In genomic region chr4:73864365-73864764, GRCh38 we compare ENCODE assay signal across 10 cellular contexts. TPM values are rescaled to one million over a fixed set of nuclear protein-coding genes. Genes with fewer than 3 reads are reported as not detected.
A peak's percentile ranks its signal among the peaks of the same experiment; 100 is the strongest.
DNase-seq lines count a peak whose midpoint lies in the region; ATAC-seq and TF ChIP-seq lines count a peak whose summit lies in the region.
"Had no signal": no experiment of that assay in that cellular context is flagged by ENCODE, and none has a peak within 500 bp of the region (broad histone marks: within the 10 kb centered on the region; RNA-seq: fewer than 3 reads in every experiment).

No MANE protein-coding gene starts in this region.

- DNase-seq in cardiac muscle cell (ENCODE audit: low read depth in 1 of 2, low spot score in 1 of 2) (peak; percentile 7 to 29), right atrium auricular region (ENCODE audit: low spot score) (no peak), glomerular visceral epithelial cell (ENCODE audit: extremely low spot score) (peak; percentile 56), immature natural killer cell (no peak), MV-4-11 (lab: John Stamatoyannopoulos, UW) (no peak)
- DNase-seq: activated naive CD8-positive, alpha-beta T cell treated with anti-CD3 and anti-CD28 coated beads, Interleukin-2, amount 10 ng/mL, durations not matched to agents 7 days and 5 days; EL had no signal

- no peak overlapping the region for H2AFZ ChIP-seq in OCI-LY1 (ENCODE audit: low read length)

- peak; percentile 31 for TF ChIP-seq CTCF in cardiac muscle cell (IDR thresholded peaks at IDR 0.05; ENCODE audit: low read depth, low read length)
- TF ChIP-seq CTCF in right atrium auricular region (IDR thresholded peaks at IDR 0.05), result no peak
- peak; percentile 30; the same call in 1 of the 2 replicates for TF ChIP-seq CTCF in OCI-LY1 (IDR thresholded peaks at IDR 0.05; ENCODE audit: low read length)

- no peaks in the 10 kb centered on the region for H3K4me1 ChIP-seq in cardiac muscle cell (ENCODE audit: low read depth)
- peaks cover 0 to 10% of the 10 kb centered on the region in 2 donors for H3K4me1 ChIP-seq in right atrium auricular region
- H3K4me1 ChIP-seq in OCI-LY1 (ENCODE audit: insufficient read depth, low read length, severe bottlenecking), result no peaks in the 10 kb centered on the region

- H3F3A ChIP-seq in OCI-LY1 (ENCODE audit: insufficient read depth, low read length), result no peaks in the 10 kb centered on the region

- H3K36me3 Mint-ChIP-seq in immature natural killer cell, result no peaks in the 10 kb centered on the region
- H3K36me3 Mint-ChIP-seq: activated naive CD8-positive, alpha-beta T cell treated with anti-CD3 and anti-CD28 coated beads, Interleukin-2, amount 10 ng/mL, durations not matched to agents 7 days and 5 days had no signal

- H4K20me1 ChIP-seq in OCI-LY1 (ENCODE audit: insufficient read depth, low read length), result no peaks in the 10 kb centered on the region

- ATAC-seq in GM19324 (IDR thresholded peaks at IDR 0.05; ENCODE audit: low FRiP score, unreplicated experiment) (no peak), HG02588 (IDR thresholded peaks at IDR 0.05; ENCODE audit: unreplicated experiment) (no peak)

- H3K27ac ChIP-seq in cardiac muscle cell (no peak overlapping the region), right atrium auricular region (no peak overlapping the region), OCI-LY1 (ENCODE audit: low read depth, low read length, poor library complexity, severe bottlenecking) (no peak overlapping the region)

- no peaks in the 10 kb centered on the region for H3K9me2 ChIP-seq in OCI-LY1 (ENCODE audit: low read depth, low read length)

- H3K36me3 ChIP-seq in cardiac muscle cell (no peaks in the 10 kb centered on the region), right atrium auricular region (no peaks in the 10 kb centered on the region), OCI-LY1 (ENCODE audit: insufficient read depth, low read length) (no peaks in the 10 kb centered on the region)

- no peaks in the 10 kb centered on the region for H3K79me2 ChIP-seq in OCI-LY1 (ENCODE audit: insufficient read depth, low read length)

- H3K4me1 Mint-ChIP-seq in immature natural killer cell, result no peaks in the 10 kb centered on the region
- H3K4me1 Mint-ChIP-seq: activated naive CD8-positive, alpha-beta T cell treated with anti-CD3 and anti-CD28 coated beads, Interleukin-2, amount 10 ng/mL, durations not matched to agents 7 days and 5 days had no signal

- H3K27me3 ChIP-seq in cardiac muscle cell (peaks cover 23% of the 10 kb centered on the region), right atrium auricular region (no peaks in the 10 kb centered on the region), OCI-LY1 (ENCODE audit: insufficient read depth, low read length) (no peaks in the 10 kb centered on the region)

- peaks cover 0 to 11% (median 3%) of the 10 kb centered on the region in 6 donors for H3K9me3 Mint-ChIP-seq in immature natural killer cell
- H3K9me3 Mint-ChIP-seq: activated naive CD8-positive, alpha-beta T cell treated with anti-CD3 and anti-CD28 coated beads, Interleukin-2, amount 10 ng/mL, durations not matched to agents 7 days and 5 days had no signal

- H3K9ac ChIP-seq in OCI-LY1 (ENCODE audit: low read length), result no peak overlapping the region

- H3K9me3 ChIP-seq in cardiac muscle cell (ENCODE audit: low read depth) (no peaks in the 10 kb centered on the region), right atrium auricular region (no peaks in the 10 kb centered on the region), OCI-LY1 (ENCODE audit: low read length) (no peaks in the 10 kb centered on the region)

- H3K27me3 Mint-ChIP-seq in immature natural killer cell (ENCODE audit: low read depth in 3 of 3), result peaks cover 0 to 1% (median 0%) of the 10 kb centered on the region in 3 donors

- H3K27ac Mint-ChIP-seq in immature natural killer cell, result no peak overlapping the region
- H3K27ac Mint-ChIP-seq: activated naive CD8-positive, alpha-beta T cell treated with anti-CD3 and anti-CD28 coated beads, Interleukin-2, amount 10 ng/mL, durations not matched to agents 7 days and 5 days had no signal

- H3K4me2 ChIP-seq in OCI-LY1 (ENCODE audit: low read length), result no peak overlapping the region

- H3K4me3 Mint-ChIP-seq in immature natural killer cell, result no peak overlapping the region
- H3K4me3 Mint-ChIP-seq: activated naive CD8-positive, alpha-beta T cell treated with anti-CD3 and anti-CD28 coated beads, Interleukin-2, amount 10 ng/mL, durations not matched to agents 7 days and 5 days had no signal

- no peak overlapping the region for H3K4me3 ChIP-seq in cardiac muscle cell
- no peak overlapping the region for H3K4me3 ChIP-seq in right atrium auricular region
- no peak overlapping the region for H3K4me3 ChIP-seq in OCI-LY1 (ENCODE audit: low read depth, low read length, poor library complexity, severe bottlenecking)

RNA-seq across cellular contexts. Expression of gene CXCL1, which starts 4.8 kb away (rescaled TPM):
- total RNA-seq in cardiac muscle cell (not detected in 2 replicates), right atrium auricular region (1 to 10 TPM; 6.9 to 8.5 TPM)
- polyA plus RNA-seq in cardiac muscle cell (not detected in 2 replicates), immature natural killer cell (not detected)
- total RNA-seq: activated naive CD8-positive, alpha-beta T cell treated with anti-CD3 and anti-CD28 coated beads, Interleukin-2, amount 10 ng/mL, durations not matched to agents 7 days and 5 days had no signal

RNA-seq across cellular contexts. Expression of gene PF4V1, which starts 11.3 kb away (rescaled TPM):
- total RNA-seq in cardiac muscle cell (not detected in 2 replicates), right atrium auricular region (not detected)
- polyA plus RNA-seq in cardiac muscle cell (not detected in 2 replicates), immature natural killer cell (1 to 10 TPM in 1 of 3 donors, under 1 TPM in 1, not detected in 1; 0.71 to 6.4 TPM)
- total RNA-seq: activated naive CD8-positive, alpha-beta T cell treated with anti-CD3 and anti-CD28 coated beads, Interleukin-2, amount 10 ng/mL, durations not matched to agents 7 days and 5 days had no signal

RNA-seq across cellular contexts. Expression of gene CXCL6, which starts 27.9 kb away (rescaled TPM):
- not detected in 2 replicates for total RNA-seq in cardiac muscle cell
- not detected in 2 replicates for polyA plus RNA-seq in cardiac muscle cell
- 1 to 10 TPM in 1 of 2 donors, under 1 TPM in 1; 0.44 to 2.4 TPM for total RNA-seq in right atrium auricular region
- not detected for polyA plus RNA-seq in immature natural killer cell
- total RNA-seq: activated naive CD8-positive, alpha-beta T cell treated with anti-CD3 and anti-CD28 coated beads, Interleukin-2, amount 10 ng/mL, durations not matched to agents 7 days and 5 days had no signal

Comparison
In these comparisons a context has a peak if more than half of its experiments do, and no peak if none do; other contexts are left out.
1. DNase-seq: peak in cardiac muscle cell (2 of 2) and glomerular visceral epithelial cell (single experiment); none in right atrium auricular region (single experiment), immature natural killer cell (0 of 3) and MV-4-11 (single experiment).
2. CTCF ChIP-seq: peak in cardiac muscle cell (single experiment) and OCI-LY1 (single experiment); none in right atrium auricular region (0 of 2).